Comparison of ENCODE assay signal across 23 cellular contexts in genomic region chr4:150540536-150540935, GRCh38. TPM values are rescaled to one million over a fixed set of nuclear protein-coding genes. Genes with fewer than 3 reads are reported as not detected.
"Had no signal": no experiment of that assay in that cellular context is flagged by ENCODE, and none has a peak within 500 bp of the region (broad histone marks: within the 10 kb centered on the region; RNA-seq: fewer than 3 reads in every experiment).

No MANE protein-coding gene starts in this region.

- H3K36me3 ChIP-seq: neutrophil, sigmoid colon, transverse colon had no signal

- H3K27me3 ChIP-seq: foreskin keratinocyte, neutrophil, sigmoid colon, testis, transverse colon had no signal

- H3K9me3 Mint-ChIP-seq: dendritic cell treated with granulocyte-macrophage colony-stimulating factor and Interleukin-4, amounts not matched to agents 40 ng/mL and 50 ng/mL, for 4 days; natural killer cell treated with Interleukin-12 subunit alpha and Interleukin-12 subunit beta and Interleukin-15 and Interleukin-18, amount 100 ng/mL, for 72 hours; stimulated activated naive B cell treated with anti-CD40 and anti-IgM and Interleukin-4, amounts not matched to agents 10 μg/mL and 1 μg/mL and 100 μg/mL, for 72 hours; stimulated activated naive CD8-positive, alpha-beta T cell treated with anti-CD3 and anti-CD28 coated beads, Interleukin-15, amount 100 ng/mL, for 72 hours had no signal

- H3K4me1 ChIP-seq: foreskin keratinocyte, testis, transverse colon had no signal

- DNase-seq: erythroblast; foreskin keratinocyte; hippocampal formation; left colon; left ventricle myocardium superior; mesenchymal stem cell; midbrain; posterior cingulate gyrus; sigmoid colon; stimulated activated CD4-positive, alpha-beta T cell treated with anti-CD3 and anti-CD28 coated beads, Interleukin-2, amount 100 ng/mL, for 24 hours; stimulated activated CD4-positive, alpha-beta T cell treated with anti-CD3 and anti-CD28 coated beads, Interleukin-4, amount 100 ng/mL, for 4 hours; stimulated activated naive B cell treated with anti-CD40 and anti-IgM and Interleukin-4, amounts not matched to agents 10 μg/mL and 1 μg/mL and 100 μg/mL, for 72 hours; stimulated activated naive CD8-positive, alpha-beta T cell treated with anti-CD3 and anti-CD28 coated beads, Interleukin-15, amount 100 ng/mL, for 72 hours; testis; transverse colon had no signal

- H3K27ac ChIP-seq: foreskin keratinocyte, neutrophil, skin epidermis, testis, transverse colon had no signal

- H3K27ac Mint-ChIP-seq: dendritic cell treated with granulocyte-macrophage colony-stimulating factor and Interleukin-4, amounts not matched to agents 40 ng/mL and 50 ng/mL, for 4 days; natural killer cell treated with Interleukin-12 subunit alpha and Interleukin-12 subunit beta and Interleukin-15 and Interleukin-18, amount 100 ng/mL, for 72 hours; stimulated activated naive B cell treated with anti-CD40 and anti-IgM and Interleukin-4, amounts not matched to agents 10 μg/mL and 1 μg/mL and 100 μg/mL, for 72 hours; stimulated activated naive CD8-positive, alpha-beta T cell treated with anti-CD3 and anti-CD28 coated beads, Interleukin-15, amount 100 ng/mL, for 72 hours had no signal

- H3K4me3 Mint-ChIP-seq: dendritic cell treated with granulocyte-macrophage colony-stimulating factor and Interleukin-4, amounts not matched to agents 40 ng/mL and 50 ng/mL, for 4 days; natural killer cell treated with Interleukin-12 subunit alpha and Interleukin-12 subunit beta and Interleukin-15 and Interleukin-18, amount 100 ng/mL, for 72 hours; stimulated activated naive B cell treated with anti-CD40 and anti-IgM and Interleukin-4, amounts not matched to agents 10 μg/mL and 1 μg/mL and 100 μg/mL, for 72 hours; stimulated activated naive CD8-positive, alpha-beta T cell treated with anti-CD3 and anti-CD28 coated beads, Interleukin-15, amount 100 ng/mL, for 72 hours had no signal

- ATAC-seq: foreskin keratinocyte; left colon; natural killer cell treated with Interleukin-12 subunit alpha and Interleukin-12 subunit beta and Interleukin-15 and Interleukin-18, amount 100 ng/mL, for 72 hours; stimulated activated naive B cell treated with anti-CD40 and anti-IgM and Interleukin-4, amounts not matched to agents 10 μg/mL and 1 μg/mL and 100 μg/mL, for 72 hours; stimulated activated naive CD8-positive, alpha-beta T cell treated with anti-CD3 and anti-CD28 coated beads, Interleukin-15, amount 100 ng/mL, for 72 hours had no signal

- H3K27me3 Mint-ChIP-seq: dendritic cell treated with granulocyte-macrophage colony-stimulating factor and Interleukin-4, amounts not matched to agents 40 ng/mL and 50 ng/mL, for 4 days; natural killer cell treated with Interleukin-12 subunit alpha and Interleukin-12 subunit beta and Interleukin-15 and Interleukin-18, amount 100 ng/mL, for 72 hours; stimulated activated naive B cell treated with anti-CD40 and anti-IgM and Interleukin-4, amounts not matched to agents 10 μg/mL and 1 μg/mL and 100 μg/mL, for 72 hours; stimulated activated naive CD8-positive, alpha-beta T cell treated with anti-CD3 and anti-CD28 coated beads, Interleukin-15, amount 100 ng/mL, for 72 hours had no signal

- H3K36me3 Mint-ChIP-seq: natural killer cell treated with Interleukin-12 subunit alpha and Interleukin-12 subunit beta and Interleukin-15 and Interleukin-18, amount 100 ng/mL, for 72 hours had no signal

- H3K9me3 ChIP-seq: neutrophil, sigmoid colon, testis, transverse colon had no signal

- H3K4me1 Mint-ChIP-seq: stimulated activated naive B cell treated with anti-CD40 and anti-IgM and Interleukin-4, amounts not matched to agents 10 μg/mL and 1 μg/mL and 100 μg/mL, for 72 hours; stimulated activated naive CD8-positive, alpha-beta T cell treated with anti-CD3 and anti-CD28 coated beads, Interleukin-15, amount 100 ng/mL, for 72 hours had no signal

- H3K4me3 ChIP-seq: lung, sigmoid colon, skin epidermis, testis, transverse colon had no signal

RNA-seq across cellular contexts. Expression of gene MAB21L2, which starts 41.4 kb away (rescaled TPM):
- total RNA-seq: endothelial cell of umbilical vein; foreskin keratinocyte; kidney epithelial cell; natural killer cell treated with Interleukin-12 subunit alpha and Interleukin-12 subunit beta and Interleukin-15 and Interleukin-18, amount 100 ng/mL, for 72 hours; subcutaneous adipose tissue; testis had no signal
